18 cellular contexts compared by ENCODE assay signal in genomic region chr1:229536982-229537381, GRCh38. TPM values are rescaled to one million over a fixed set of nuclear protein-coding genes. Genes with fewer than 3 reads are reported as not detected.
A peak's percentile ranks its signal among the peaks of the same experiment; 100 is the strongest.
DNase-seq lines count a peak whose midpoint lies in the region; ATAC-seq and FAIRE-seq lines count a peak whose summit lies in the region.
"Had no signal": no experiment of that assay in that cellular context is flagged by ENCODE, and none has a peak within 500 bp of the region (broad histone marks: within the 10 kb centered on the region; RNA-seq: fewer than 3 reads in every experiment).

No MANE protein-coding gene starts in this region.

- H3K4me3 Mint-ChIP-seq in activated T-cell treated with anti-CD3 and anti-CD28 coated beads, Interleukin-2, amount 50 U/mL, for 72 hours, result no peak overlapping the region
- H3K4me3 Mint-ChIP-seq in activated T-cell treated with anti-CD3 and anti-CD28 coated beads, Interleukin-2, amount 50 U/mL, for 24 hours, result no peak overlapping the region

- peak in 1 of 2 donors; percentile 60 for ATAC-seq in activated T-cell treated with anti-CD3 and anti-CD28 coated beads, Interleukin-2, amount 50 U/mL, for 72 hours (replicated peaks in 1 of 2)
- ATAC-seq in HG03108 (IDR thresholded peaks at IDR 0.05; ENCODE audit: unreplicated experiment), result no peak
- no peak for ATAC-seq in sciatic nerve

- peak overlapping the region; percentile 81 for H3K27ac Mint-ChIP-seq in activated T-cell treated with anti-CD3 and anti-CD28 coated beads, Interleukin-2, amount 50 U/mL, for 72 hours
- no peak overlapping the region for H3K27ac Mint-ChIP-seq in activated T-cell treated with anti-CD3 and anti-CD28 coated beads, Interleukin-2, amount 50 U/mL, for 24 hours

- peaks cover 5 to 20% of the 10 kb centered on the region in 2 donors for H3K36me3 Mint-ChIP-seq in activated T-cell treated with anti-CD3 and anti-CD28 coated beads, Interleukin-2, amount 50 U/mL, for 72 hours (ENCODE audit: insufficient read depth in 2 of 2)
- peaks cover 78% of the 10 kb centered on the region for H3K36me3 Mint-ChIP-seq in activated T-cell treated with anti-CD3 and anti-CD28 coated beads, Interleukin-2, amount 50 U/mL, for 24 hours (ENCODE audit: low read depth)

- H3K4me1 Mint-ChIP-seq in activated T-cell treated with anti-CD3 and anti-CD28 coated beads, Interleukin-2, amount 50 U/mL, for 72 hours (ENCODE audit: low read depth), result peaks cover 4% of the 10 kb centered on the region
- peaks cover 7% of the 10 kb centered on the region for H3K4me1 Mint-ChIP-seq in activated T-cell treated with anti-CD3 and anti-CD28 coated beads, Interleukin-2, amount 50 U/mL, for 24 hours (ENCODE audit: low read depth)

- intact Hi-C loops in sciatic nerve (cut with DNase I), result no loop called here

- H3K9me3 Mint-ChIP-seq in activated T-cell treated with anti-CD3 and anti-CD28 coated beads, Interleukin-2, amount 50 U/mL, for 72 hours, result no peaks in the 10 kb centered on the region
- no peaks in the 10 kb centered on the region for H3K9me3 Mint-ChIP-seq in activated T-cell treated with anti-CD3 and anti-CD28 coated beads, Interleukin-2, amount 50 U/mL, for 24 hours

- no peaks in the 10 kb centered on the region for H3K27me3 Mint-ChIP-seq in activated T-cell treated with anti-CD3 and anti-CD28 coated beads, Interleukin-2, amount 50 U/mL, for 72 hours (ENCODE audit: low read depth)
- no peaks in the 10 kb centered on the region for H3K27me3 Mint-ChIP-seq in activated T-cell treated with anti-CD3 and anti-CD28 coated beads, Interleukin-2, amount 50 U/mL, for 24 hours

- no peak for DNase-seq in activated T-cell treated with anti-CD3 and anti-CD28 coated beads, Interleukin-2, amount 50 U/mL, for 72 hours
- no peak for DNase-seq in activated T-cell treated with anti-CD3 and anti-CD28 coated beads, Interleukin-2, amount 50 U/mL, for 24 hours
- DNase-seq in NOMO-1 treated with DMSO at 0.1 percent for 48 hours (lab: John Stamatoyannopoulos, UW; ENCODE audit: unreplicated experiment) (peak; percentile 53), SW 1271 (lab: John Stamatoyannopoulos, UW) (no peak), NCI-H2029 (lab: John Stamatoyannopoulos, UW) (no peak), sciatic nerve (ENCODE audit: low spot score) (no peak)
- DNase-seq: C1 segment of cervical spinal cord, EL, MM.1S, NCI-H1436, NCI-H2029 treated with DMSO at 0.1 percent for 48 hours, NCI-H2171 treated with DMSO at 0.1 percent for 48 hours, NCI-H446 treated with DMSO at 0.1 percent for 48 hours, NCI-H748 treated with DMSO at 0.1 percent for 48 hours, SHP77 had no signal

- FAIRE-seq in TTC549 (lab: Jason Lieb, UNC), result peak; percentile 31
- FAIRE-seq: A204.1 had no signal

RNA-seq across cellular contexts. Expression of gene ABCB10, which starts 21.5 kb away (rescaled TPM):
- total RNA-seq in activated T-cell treated with anti-CD3 and anti-CD28 coated beads, Interleukin-2, amount 50 U/mL, for 72 hours, result 10 to 100 TPM; 25.7 to 32.0 TPM
- 16.1 TPM for total RNA-seq in sciatic nerve

RNA-seq across cellular contexts. Expression of gene NUP133, which starts 28.8 kb away (rescaled TPM):
- total RNA-seq in activated T-cell treated with anti-CD3 and anti-CD28 coated beads, Interleukin-2, amount 50 U/mL, for 72 hours, result 10 to 100 TPM; 42.8 to 53.4 TPM
- 35.8 TPM for total RNA-seq in sciatic nerve
